Comparison of ENCODE assay signal across 11 cellular contexts in genomic region chr6:111956098-111956497, GRCh38.
"Had no signal": no experiment of that assay in that cellular context is flagged by ENCODE, and none has a peak within 500 bp of the region (broad histone marks: within the 10 kb centered on the region; RNA-seq: fewer than 3 reads in every experiment).

No MANE protein-coding gene starts in this region.

- H3K4me1 ChIP-seq: HAP-1 had no signal

- DNase-seq: GM23248, GOT3, H7, H9, HCEC 1CT, HFFc6 had no signal

- ATAC-seq: GM23338, HCT116 had no signal

- H2AFZ ChIP-seq: GM23248, GM23338 had no signal

- H3K27ac ChIP-seq: GM23248 had no signal

- H3K36me3 ChIP-seq: HAP-1 had no signal

- H3K9ac ChIP-seq: GM23248 had no signal

- FAIRE-seq: H1, H54 had no signal

- H3K4me2 ChIP-seq: GM23338 had no signal

- H3K4me3 ChIP-seq: GM23248, GM23338, HAP-1 had no signal

- H3K9me3 ChIP-seq: HAP-1 had no signal
